Comparison of ENCODE assay signal across 1 cellular context in the genomic region with DNA sequence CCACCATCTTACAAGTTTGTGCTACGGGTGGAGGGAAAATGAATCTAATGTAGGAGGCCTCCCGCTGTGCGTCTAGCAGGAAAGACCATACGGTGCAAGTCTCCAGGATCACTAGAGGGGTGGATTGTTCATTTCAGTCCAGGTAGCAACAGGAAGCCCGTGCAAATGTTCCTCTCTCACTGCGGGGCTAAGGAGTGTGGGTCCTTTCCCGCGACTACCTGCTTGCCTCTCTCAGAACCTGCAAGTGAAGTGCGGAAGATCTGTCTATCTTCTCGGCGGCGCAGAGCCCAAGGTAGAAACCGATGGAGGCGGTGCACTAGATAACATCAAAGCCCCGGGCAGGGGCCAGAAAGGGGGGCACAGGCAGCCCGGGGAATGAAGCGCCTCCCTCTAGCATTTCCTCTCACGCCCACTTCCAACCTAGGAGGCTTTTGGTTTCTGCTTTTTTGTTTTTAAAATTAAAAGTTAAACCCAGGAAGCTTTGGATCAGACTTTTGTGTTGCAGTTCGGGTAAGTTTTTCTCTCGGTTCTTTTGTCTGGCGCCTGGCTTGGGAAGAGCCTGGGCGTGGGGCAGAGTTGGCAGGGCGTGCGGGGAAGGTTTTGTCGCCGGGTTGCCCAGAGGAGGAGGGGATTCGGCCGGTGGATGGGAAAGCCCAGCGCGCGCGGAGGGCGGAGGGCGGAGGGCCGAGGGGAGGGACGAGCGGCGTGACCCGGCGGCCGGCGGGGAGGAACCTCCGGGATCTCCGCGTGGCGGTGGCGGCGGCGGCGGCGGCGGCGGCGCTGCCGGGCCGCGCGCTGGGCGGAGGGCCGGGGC.
TF ChIP-seq lines count a peak whose summit lies in the region.

No MANE protein-coding gene starts in this region.

TF ChIP-seq in GM12878, 131 proteins besides CTCF, POLR2A, EP300 and RAD21 (continued from another document and continues in another):
- TF ChIP-seq, protein P1, sequence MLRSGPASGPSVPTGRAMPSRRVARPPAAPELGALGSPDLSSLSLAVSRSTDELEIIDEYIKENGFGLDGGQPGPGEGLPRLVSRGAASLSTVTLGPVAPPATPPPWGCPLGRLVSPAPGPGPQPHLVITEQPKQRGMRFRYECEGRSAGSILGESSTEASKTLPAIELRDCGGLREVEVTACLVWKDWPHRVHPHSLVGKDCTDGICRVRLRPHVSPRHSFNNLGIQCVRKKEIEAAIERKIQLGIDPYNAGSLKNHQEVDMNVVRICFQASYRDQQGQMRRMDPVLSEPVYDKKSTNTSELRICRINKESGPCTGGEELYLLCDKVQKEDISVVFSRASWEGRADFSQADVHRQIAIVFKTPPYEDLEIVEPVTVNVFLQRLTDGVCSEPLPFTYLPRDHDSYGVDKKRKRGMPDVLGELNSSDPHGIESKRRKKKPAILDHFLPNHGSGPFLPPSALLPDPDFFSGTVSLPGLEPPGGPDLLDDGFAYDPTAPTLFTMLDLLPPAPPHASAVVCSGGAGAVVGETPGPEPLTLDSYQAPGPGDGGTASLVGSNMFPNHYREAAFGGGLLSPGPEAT (IDR thresholded peaks at IDR 0.05; ENCODE audit: low read depth), result peak; percentile 58
- no peak for TF ChIP-seq SIN3A (IDR thresholded peaks at IDR 0.05; ENCODE audit: low read depth, low read length)
- TF ChIP-seq GATAD2B (conservative IDR thresholded peaks at IDR 0.05; ENCODE audit: low read depth), result peak; percentile 54
- no peak for TF ChIP-seq KLF5 (IDR thresholded peaks at IDR 0.05; ENCODE audit: partially characterized antibody)
- no peak for TF ChIP-seq STAT3 (IDR thresholded peaks at IDR 0.05; ENCODE audit: low read depth, low read length)
- TF ChIP-seq POLR2AphosphoS2 (IDR thresholded peaks at IDR 0.05; ENCODE audit: low read depth, low read length), result peak; percentile 62; the same call in 1 of the 2 replicates
- TF ChIP-seq NR2C2 (IDR thresholded peaks at IDR 0.05; ENCODE audit: borderline replicate concordance, control insufficient read depth, insufficient read length, low read depth), result no peak
- TF ChIP-seq, protein P2, sequence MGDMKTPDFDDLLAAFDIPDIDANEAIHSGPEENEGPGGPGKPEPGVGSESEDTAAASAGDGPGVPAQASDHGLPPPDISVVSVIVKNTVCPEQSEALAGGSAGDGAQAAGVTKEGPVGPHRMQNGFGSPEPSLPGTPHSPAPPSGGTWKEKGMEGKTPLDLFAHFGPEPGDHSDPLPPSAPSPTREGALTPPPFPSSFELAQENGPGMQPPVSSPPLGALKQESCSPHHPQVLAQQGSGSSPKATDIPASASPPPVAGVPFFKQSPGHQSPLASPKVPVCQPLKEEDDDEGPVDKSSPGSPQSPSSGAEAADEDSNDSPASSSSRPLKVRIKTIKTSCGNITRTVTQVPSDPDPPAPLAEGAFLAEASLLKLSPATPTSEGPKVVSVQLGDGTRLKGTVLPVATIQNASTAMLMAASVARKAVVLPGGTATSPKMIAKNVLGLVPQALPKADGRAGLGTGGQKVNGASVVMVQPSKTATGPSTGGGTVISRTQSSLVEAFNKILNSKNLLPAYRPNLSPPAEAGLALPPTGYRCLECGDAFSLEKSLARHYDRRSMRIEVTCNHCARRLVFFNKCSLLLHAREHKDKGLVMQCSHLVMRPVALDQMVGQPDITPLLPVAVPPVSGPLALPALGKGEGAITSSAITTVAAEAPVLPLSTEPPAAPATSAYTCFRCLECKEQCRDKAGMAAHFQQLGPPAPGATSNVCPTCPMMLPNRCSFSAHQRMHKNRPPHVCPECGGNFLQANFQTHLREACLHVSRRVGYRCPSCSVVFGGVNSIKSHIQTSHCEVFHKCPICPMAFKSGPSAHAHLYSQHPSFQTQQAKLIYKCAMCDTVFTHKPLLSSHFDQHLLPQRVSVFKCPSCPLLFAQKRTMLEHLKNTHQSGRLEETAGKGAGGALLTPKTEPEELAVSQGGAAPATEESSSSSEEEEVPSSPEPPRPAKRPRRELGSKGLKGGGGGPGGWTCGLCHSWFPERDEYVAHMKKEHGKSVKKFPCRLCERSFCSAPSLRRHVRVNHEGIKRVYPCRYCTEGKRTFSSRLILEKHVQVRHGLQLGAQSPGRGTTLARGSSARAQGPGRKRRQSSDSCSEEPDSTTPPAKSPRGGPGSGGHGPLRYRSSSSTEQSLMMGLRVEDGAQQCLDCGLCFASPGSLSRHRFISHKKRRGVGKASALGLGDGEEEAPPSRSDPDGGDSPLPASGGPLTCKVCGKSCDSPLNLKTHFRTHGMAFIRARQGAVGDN (IDR thresholded peaks at IDR 0.05), result peak; percentile 11; the same call in 1 of the 2 replicates
- TF ChIP-seq, protein P3, sequence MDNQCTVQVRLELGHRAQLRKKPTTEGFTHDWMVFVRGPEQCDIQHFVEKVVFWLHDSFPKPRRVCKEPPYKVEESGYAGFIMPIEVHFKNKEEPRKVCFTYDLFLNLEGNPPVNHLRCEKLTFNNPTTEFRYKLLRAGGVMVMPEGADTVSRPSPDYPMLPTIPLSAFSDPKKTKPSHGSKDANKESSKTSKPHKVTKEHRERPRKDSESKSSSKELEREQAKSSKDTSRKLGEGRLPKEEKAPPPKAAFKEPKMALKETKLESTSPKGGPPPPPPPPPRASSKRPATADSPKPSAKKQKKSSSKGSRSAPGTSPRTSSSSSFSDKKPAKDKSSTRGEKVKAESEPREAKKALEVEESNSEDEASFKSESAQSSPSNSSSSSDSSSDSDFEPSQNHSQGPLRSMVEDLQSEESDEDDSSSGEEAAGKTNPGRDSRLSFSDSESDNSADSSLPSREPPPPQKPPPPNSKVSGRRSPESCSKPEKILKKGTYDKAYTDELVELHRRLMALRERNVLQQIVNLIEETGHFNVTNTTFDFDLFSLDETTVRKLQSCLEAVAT (IDR thresholded peaks at IDR 0.05), result peak; percentile 57; the same call in 1 of the 2 replicates
- TF ChIP-seq NBN (IDR thresholded peaks at IDR 0.05), result peak; percentile 75
- TF ChIP-seq BCL11A (IDR thresholded peaks at IDR 0.05; ENCODE audit: low read depth, low read length), result no peak
- TF ChIP-seq FOS (IDR thresholded peaks at IDR 0.05; ENCODE audit: borderline replicate concordance, extremely low read depth, insufficient read length), result no peak
- peak; percentile 51; the same call in 1 of the 2 replicates for TF ChIP-seq EED (IDR thresholded peaks at IDR 0.05; ENCODE audit: low read depth)
- 0 out of 2 replicates have a peak, but pooled peaks have one; percentile 34 for TF ChIP-seq HCFC1 (IDR thresholded peaks at IDR 0.05; ENCODE audit: low read length)
- TF ChIP-seq BHLHE40 (IDR thresholded peaks at IDR 0.05; ENCODE audit: borderline replicate concordance in 1 of 2, low read depth in 2 of 2, low read length in 1 of 2), result peak in 1 of 2 experiments; percentile 84; a peak in 2 of 4 replicates
- peak; percentile 9; the same call in 1 of the 2 replicates for TF ChIP-seq RUNX3 (IDR thresholded peaks at IDR 0.05; ENCODE audit: low read length)
- TF ChIP-seq CBX5 (IDR thresholded peaks at IDR 0.05; ENCODE audit: low read depth), result peak; percentile 62; the same call in 1 of the 2 replicates
- TF ChIP-seq, protein P4, sequence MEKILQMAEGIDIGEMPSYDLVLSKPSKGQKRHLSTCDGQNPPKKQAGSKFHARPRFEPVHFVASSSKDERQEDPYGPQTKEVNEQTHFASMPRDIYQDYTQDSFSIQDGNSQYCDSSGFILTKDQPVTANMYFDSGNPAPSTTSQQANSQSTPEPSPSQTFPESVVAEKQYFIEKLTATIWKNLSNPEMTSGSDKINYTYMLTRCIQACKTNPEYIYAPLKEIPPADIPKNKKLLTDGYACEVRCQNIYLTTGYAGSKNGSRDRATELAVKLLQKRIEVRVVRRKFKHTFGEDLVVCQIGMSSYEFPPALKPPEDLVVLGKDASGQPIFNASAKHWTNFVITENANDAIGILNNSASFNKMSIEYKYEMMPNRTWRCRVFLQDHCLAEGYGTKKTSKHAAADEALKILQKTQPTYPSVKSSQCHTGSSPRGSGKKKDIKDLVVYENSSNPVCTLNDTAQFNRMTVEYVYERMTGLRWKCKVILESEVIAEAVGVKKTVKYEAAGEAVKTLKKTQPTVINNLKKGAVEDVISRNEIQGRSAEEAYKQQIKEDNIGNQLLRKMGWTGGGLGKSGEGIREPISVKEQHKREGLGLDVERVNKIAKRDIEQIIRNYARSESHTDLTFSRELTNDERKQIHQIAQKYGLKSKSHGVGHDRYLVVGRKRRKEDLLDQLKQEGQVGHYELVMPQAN (conservative IDR thresholded peaks at IDR 0.05), result 0 out of 2 replicates have a peak, but pooled peaks have one; percentile 36
- no peak for TF ChIP-seq NFYA (IDR thresholded peaks at IDR 0.05; ENCODE audit: borderline replicate concordance, low read depth, low read length)
- TF ChIP-seq, protein P5, sequence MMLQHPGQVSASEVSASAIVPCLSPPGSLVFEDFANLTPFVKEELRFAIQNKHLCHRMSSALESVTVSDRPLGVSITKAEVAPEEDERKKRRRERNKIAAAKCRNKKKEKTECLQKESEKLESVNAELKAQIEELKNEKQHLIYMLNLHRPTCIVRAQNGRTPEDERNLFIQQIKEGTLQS (IDR thresholded peaks at IDR 0.05; ENCODE audit: borderline replicate concordance, extremely low read depth, low read depth, low read length), result no peak
- 0 out of 2 replicates have a peak, but pooled peaks have one; percentile 59 for TF ChIP-seq TCF3 (IDR thresholded peaks at IDR 0.05; ENCODE audit: borderline replicate concordance, insufficient read depth, low read depth, low read length)
- 0 out of 2 replicates have a peak, but pooled peaks have one; percentile 45 for TF ChIP-seq IRF4 (IDR thresholded peaks at IDR 0.05; ENCODE audit: low read depth, low read length)
- TF ChIP-seq, protein P6, sequence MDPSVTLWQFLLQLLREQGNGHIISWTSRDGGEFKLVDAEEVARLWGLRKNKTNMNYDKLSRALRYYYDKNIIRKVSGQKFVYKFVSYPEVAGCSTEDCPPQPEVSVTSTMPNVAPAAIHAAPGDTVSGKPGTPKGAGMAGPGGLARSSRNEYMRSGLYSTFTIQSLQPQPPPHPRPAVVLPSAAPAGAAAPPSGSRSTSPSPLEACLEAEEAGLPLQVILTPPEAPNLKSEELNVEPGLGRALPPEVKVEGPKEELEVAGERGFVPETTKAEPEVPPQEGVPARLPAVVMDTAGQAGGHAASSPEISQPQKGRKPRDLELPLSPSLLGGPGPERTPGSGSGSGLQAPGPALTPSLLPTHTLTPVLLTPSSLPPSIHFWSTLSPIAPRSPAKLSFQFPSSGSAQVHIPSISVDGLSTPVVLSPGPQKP (IDR thresholded peaks at IDR 0.05; ENCODE audit: low read depth, low read length), result peak; percentile 56; the same call in 1 of the 2 replicates
- TF ChIP-seq MYC (IDR thresholded peaks at IDR 0.05; ENCODE audit: insufficient read depth, insufficient read length, insufficient replicate concordance, low read length, severe bottlenecking), result no peak
- TF ChIP-seq TARDBP (IDR thresholded peaks at IDR 0.05; ENCODE audit: borderline replicate concordance), result no peak
- peak; percentile 87 for TF ChIP-seq TAF1 (IDR thresholded peaks at IDR 0.05; ENCODE audit: borderline replicate concordance, low read depth, low read length)
- TF ChIP-seq IKZF2 (IDR thresholded peaks at IDR 0.05), result peak; percentile 72 to 75
- 0 out of 2 replicates have a peak, but pooled peaks have one; percentile 32 for TF ChIP-seq SPI1 (IDR thresholded peaks at IDR 0.05; ENCODE audit: borderline replicate concordance, insufficient read depth, low read depth, low read length)
- TF ChIP-seq CBFB (IDR thresholded peaks at IDR 0.05; ENCODE audit: low read depth), result peak; percentile 65
- peak; percentile 63; the same call in 1 of the 2 replicates for TF ChIP-seq NR2F1 (conservative IDR thresholded peaks at IDR 0.05)
- TF ChIP-seq RAD51 (IDR thresholded peaks at IDR 0.05), result no peak
- TF ChIP-seq, protein P7, sequence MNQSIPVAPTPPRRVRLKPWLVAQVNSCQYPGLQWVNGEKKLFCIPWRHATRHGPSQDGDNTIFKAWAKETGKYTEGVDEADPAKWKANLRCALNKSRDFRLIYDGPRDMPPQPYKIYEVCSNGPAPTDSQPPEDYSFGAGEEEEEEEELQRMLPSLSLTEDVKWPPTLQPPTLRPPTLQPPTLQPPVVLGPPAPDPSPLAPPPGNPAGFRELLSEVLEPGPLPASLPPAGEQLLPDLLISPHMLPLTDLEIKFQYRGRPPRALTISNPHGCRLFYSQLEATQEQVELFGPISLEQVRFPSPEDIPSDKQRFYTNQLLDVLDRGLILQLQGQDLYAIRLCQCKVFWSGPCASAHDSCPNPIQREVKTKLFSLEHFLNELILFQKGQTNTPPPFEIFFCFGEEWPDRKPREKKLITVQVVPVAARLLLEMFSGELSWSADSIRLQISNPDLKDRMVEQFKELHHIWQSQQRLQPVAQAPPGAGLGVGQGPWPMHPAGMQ (IDR thresholded peaks at IDR 0.05; ENCODE audit: borderline replicate concordance), result no peak
- peak; percentile 21; the same call in 1 of the 2 replicates for TF ChIP-seq TCF12 (IDR thresholded peaks at IDR 0.05; ENCODE audit: low read depth, low read length)
- TF ChIP-seq, protein P8, sequence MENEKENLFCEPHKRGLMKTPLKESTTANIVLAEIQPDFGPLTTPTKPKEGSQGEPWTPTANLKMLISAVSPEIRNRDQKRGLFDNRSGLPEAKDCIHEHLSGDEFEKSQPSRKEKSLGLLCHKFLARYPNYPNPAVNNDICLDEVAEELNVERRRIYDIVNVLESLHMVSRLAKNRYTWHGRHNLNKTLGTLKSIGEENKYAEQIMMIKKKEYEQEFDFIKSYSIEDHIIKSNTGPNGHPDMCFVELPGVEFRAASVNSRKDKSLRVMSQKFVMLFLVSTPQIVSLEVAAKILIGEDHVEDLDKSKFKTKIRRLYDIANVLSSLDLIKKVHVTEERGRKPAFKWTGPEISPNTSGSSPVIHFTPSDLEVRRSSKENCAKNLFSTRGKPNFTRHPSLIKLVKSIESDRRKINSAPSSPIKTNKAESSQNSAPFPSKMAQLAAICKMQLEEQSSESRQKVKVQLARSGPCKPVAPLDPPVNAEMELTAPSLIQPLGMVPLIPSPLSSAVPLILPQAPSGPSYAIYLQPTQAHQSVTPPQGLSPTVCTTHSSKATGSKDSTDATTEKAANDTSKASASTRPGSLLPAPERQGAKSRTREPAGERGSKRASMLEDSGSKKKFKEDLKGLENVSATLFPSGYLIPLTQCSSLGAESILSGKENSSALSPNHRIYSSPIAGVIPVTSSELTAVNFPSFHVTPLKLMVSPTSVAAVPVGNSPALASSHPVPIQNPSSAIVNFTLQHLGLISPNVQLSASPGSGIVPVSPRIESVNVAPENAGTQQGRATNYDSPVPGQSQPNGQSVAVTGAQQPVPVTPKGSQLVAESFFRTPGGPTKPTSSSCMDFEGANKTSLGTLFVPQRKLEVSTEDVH (IDR thresholded peaks at IDR 0.05; ENCODE audit: low read depth, partially characterized antibody), result no peak
- TF ChIP-seq CHD4 (IDR thresholded peaks at IDR 0.05), result no peak
- no peak for TF ChIP-seq JUNB (IDR thresholded peaks at IDR 0.05)
- TF ChIP-seq SMAD5 (IDR thresholded peaks at IDR 0.05; ENCODE audit: low read depth), result peak; percentile 81
- peak; percentile 66; the same call in 1 of the 2 replicates for TF ChIP-seq NFIC (IDR thresholded peaks at IDR 0.05; ENCODE audit: low read depth, low read length)
- peak; percentile 42; the same call in 1 of the 2 replicates for TF ChIP-seq MTA2 (IDR thresholded peaks at IDR 0.05; ENCODE audit: low read depth)
- peak; percentile 50; the same call in 1 of the 2 replicates for TF ChIP-seq ZNF207 (IDR thresholded peaks at IDR 0.05; ENCODE audit: borderline replicate concordance)
- no peak for TF ChIP-seq CHD2 (IDR thresholded peaks at IDR 0.05; ENCODE audit: borderline replicate concordance, low read depth, low read length)
- no peak for TF ChIP-seq SREBF2 (IDR thresholded peaks at IDR 0.05; ENCODE audit: low read length)
- no peak for TF ChIP-seq SMARCA5 (IDR thresholded peaks at IDR 0.05)
- no peak for TF ChIP-seq SRF (IDR thresholded peaks at IDR 0.05; ENCODE audit: low read depth in 2 of 2, low read length in 2 of 2)
